ENCODE assay signal across 31 cellular contexts in genomic region chr17:43308999-43309398, GRCh38.
DNase-seq lines count a peak whose midpoint lies in the region; ATAC-seq and TF ChIP-seq lines count a peak whose summit lies in the region.
"Had no signal": no experiment of that assay in that cellular context is flagged by ENCODE, and none has a peak within 500 bp of the region (broad histone marks: within the 10 kb centered on the region; RNA-seq: fewer than 3 reads in every experiment).

No MANE protein-coding gene starts in this region.

- H3K27ac Mint-ChIP-seq in activated CD4-positive, alpha-beta T cell treated with anti-CD3 and anti-CD28 coated beads for 36 hours, result peak overlapping the region; percentile 8
- H3K27ac Mint-ChIP-seq: activated naive CD4-positive, alpha-beta T cell treated with anti-CD3 and anti-CD28 coated beads, Interleukin-2, amount 50 U/mL, for 24 hours; CD4-positive, CD25-positive, alpha-beta regulatory T cell; T-cell; WTC11 had no signal

- no peaks in the 10 kb centered on the region for H3K4me1 ChIP-seq in prostate gland (replicated peaks)
- H3K4me1 ChIP-seq: heart left ventricle, psoas muscle, transverse colon had no signal

- POLR2A ChIA-PET in activated CD4-positive, alpha-beta T cell treated with anti-CD3 and anti-CD28 coated beads for 36 hours (lab: Charles Lee), result interaction anchor here (0.7 kb wide), 1 partner anchor 129 kb away, joined by 5 read pairs; no protein-coding TSS in a partner anchor

- intact Hi-C loops in activated CD4-positive, alpha-beta T cell treated with anti-CD3 and anti-CD28 coated beads for 36 hours (cut with DNase I, micrococcal nuclease), result no loop called here
- intact Hi-C loops in prostate gland (cut with DNase I), result no loop called here

- H3K4me1 Mint-ChIP-seq in activated CD4-positive, alpha-beta T cell treated with anti-CD3 and anti-CD28 coated beads for 36 hours, result peaks cover 7% of the 10 kb centered on the region
- H3K4me1 Mint-ChIP-seq: CD4-positive, CD25-positive, alpha-beta regulatory T cell; T-cell; WTC11 had no signal

- H3K36me3 ChIP-seq in prostate gland, result no peaks in the 10 kb centered on the region
- H3K36me3 ChIP-seq: heart left ventricle, transverse colon had no signal

- TF ChIP-seq CTCF in prostate gland (IDR thresholded peaks at IDR 0.05), result no peak

- H3K36me3 Mint-ChIP-seq in activated CD4-positive, alpha-beta T cell treated with anti-CD3 and anti-CD28 coated beads for 36 hours (ENCODE audit: low read depth), result no peaks in the 10 kb centered on the region
- H3K36me3 Mint-ChIP-seq: activated naive CD4-positive, alpha-beta T cell treated with anti-CD3 and anti-CD28 coated beads, Interleukin-2, amount 50 U/mL, for 24 hours; CD4-positive, CD25-positive, alpha-beta regulatory T cell; naive B cell; T-cell; WTC11 had no signal

- no peak for DNase-seq in activated CD4-positive, alpha-beta T cell treated with anti-CD3 and anti-CD28 coated beads for 36 hours
- no peak for DNase-seq in activated CD4-positive, alpha-beta T cell treated with anti-CD3 and anti-CD28 coated beads for 48 hours
- DNase-seq in SK-MEL-5 (ENCODE audit: low read depth, low spot score) (peak; percentile 86), foreskin melanocyte (peak; percentile 84), prostate gland (ENCODE audit: low spot score) (peak; percentile 1), NCI-H1417 (lab: John Stamatoyannopoulos, UW) (no peak), amniotic stem cell (lab: John Stamatoyannopoulos, UW) (no peak), H4 (ENCODE audit: low spot score) (no peak)
- DNase-seq: activated CD4-positive, alpha-beta T cell treated with anti-CD3 and anti-CD28 coated beads, Interleukin-2, amount 50 U/mL, for 4 hours; aorta; CD4-positive, CD25-positive, alpha-beta regulatory T cell; effector memory CD4-positive, alpha-beta T cell; GOT3; heart left ventricle; KBM-7; midbrain; naive B cell; NCI-H1105; NCI-H187 treated with DMSO at 0.1 percent for 48 hours; NCI-H2171; NCI-H510A; psoas muscle; RPMI8226; stimulated activated CD4-positive, alpha-beta T cell treated with anti-CD3 and anti-CD28 coated beads, Interleukin-15, amount 100 ng/mL, for 24 hours; stimulated activated CD4-positive, alpha-beta T cell treated with anti-CD3 and anti-CD28 coated beads, Interleukin-4, amount 100 ng/mL, for 4 hours; transverse colon had no signal

- TF ChIP-seq POLR2A in prostate gland (IDR thresholded peaks at IDR 0.05), result no peak

- no peaks in the 10 kb centered on the region for H3K27me3 ChIP-seq in prostate gland (replicated peaks; ENCODE audit: insufficient read depth)
- H3K27me3 ChIP-seq: heart left ventricle, transverse colon had no signal

- no peak overlapping the region for H3K27ac ChIP-seq in prostate gland
- H3K27ac ChIP-seq: 22Rv1, coronary artery, psoas muscle, transverse colon had no signal

- no peaks in the 10 kb centered on the region for H3K27me3 Mint-ChIP-seq in activated CD4-positive, alpha-beta T cell treated with anti-CD3 and anti-CD28 coated beads for 36 hours
- H3K27me3 Mint-ChIP-seq: activated naive CD4-positive, alpha-beta T cell treated with anti-CD3 and anti-CD28 coated beads, Interleukin-2, amount 50 U/mL, for 24 hours; CD4-positive, CD25-positive, alpha-beta regulatory T cell; naive B cell; T-cell had no signal

- H3K9me3 Mint-ChIP-seq in activated CD4-positive, alpha-beta T cell treated with anti-CD3 and anti-CD28 coated beads for 36 hours (ENCODE audit: low read depth), result no peaks in the 10 kb centered on the region
- H3K9me3 Mint-ChIP-seq: activated naive CD4-positive, alpha-beta T cell treated with anti-CD3 and anti-CD28 coated beads, Interleukin-2, amount 50 U/mL, for 24 hours; CD4-positive, CD25-positive, alpha-beta regulatory T cell; naive B cell; T-cell; WTC11 had no signal

- no peak overlapping the region for H3K4me3 Mint-ChIP-seq in activated CD4-positive, alpha-beta T cell treated with anti-CD3 and anti-CD28 coated beads for 36 hours
- H3K4me3 Mint-ChIP-seq: activated naive CD4-positive, alpha-beta T cell treated with anti-CD3 and anti-CD28 coated beads, Interleukin-2, amount 50 U/mL, for 24 hours; T-cell; WTC11 had no signal

- no peak for ATAC-seq in activated CD4-positive, alpha-beta T cell treated with anti-CD3 and anti-CD28 coated beads for 36 hours
- ATAC-seq: heart left ventricle, psoas muscle, T-cell, WTC11 had no signal

- H3K9me3 ChIP-seq in prostate gland, result no peaks in the 10 kb centered on the region
- H3K9me3 ChIP-seq: heart left ventricle, psoas muscle, transverse colon had no signal

- H3K4me3 ChIP-seq in prostate gland, result no peak overlapping the region
- H3K4me3 ChIP-seq: coronary artery, heart left ventricle, psoas muscle, transverse colon had no signal

- WGBS in prostate gland, result 74% methylated on average over 6 of the region's 6 CpGs

- in situ Hi-C loops in SK-MEL-5 (cut with HindIII; ENCODE audit: low pct_unique_long_range_greater_than_20kb, low sequenced_read_pairs), result no loop called here

- CTCF ChIA-PET in activated CD4-positive, alpha-beta T cell treated with anti-CD3 and anti-CD28 coated beads for 36 hours (lab: Charles Lee), result interaction anchor here (0.6 to 1.6 kb wide), 6 partner anchors 30 to 308 kb away, joined by 3 to 6 read pairs (median 4); partner anchors contain the start of gene NBR1

Comparison
In these comparisons a context has a peak if more than half of its experiments do, and no peak if none do; other contexts are left out.
1. DNase-seq: peak in SK-MEL-5 (single experiment), foreskin melanocyte (single experiment) and prostate gland (single experiment); none in activated CD4-positive, alpha-beta T cell treated with anti-CD3 and anti-CD28 coated beads for 36 hours (single experiment), activated CD4-positive, alpha-beta T cell treated with anti-CD3 and anti-CD28 coated beads for 48 hours (single experiment), NCI-H1417 (0 of 3), amniotic stem cell (single experiment) and H4 (single experiment).